Comparison of ENCODE assay signal across 37 cellular contexts in the genomic region with DNA sequence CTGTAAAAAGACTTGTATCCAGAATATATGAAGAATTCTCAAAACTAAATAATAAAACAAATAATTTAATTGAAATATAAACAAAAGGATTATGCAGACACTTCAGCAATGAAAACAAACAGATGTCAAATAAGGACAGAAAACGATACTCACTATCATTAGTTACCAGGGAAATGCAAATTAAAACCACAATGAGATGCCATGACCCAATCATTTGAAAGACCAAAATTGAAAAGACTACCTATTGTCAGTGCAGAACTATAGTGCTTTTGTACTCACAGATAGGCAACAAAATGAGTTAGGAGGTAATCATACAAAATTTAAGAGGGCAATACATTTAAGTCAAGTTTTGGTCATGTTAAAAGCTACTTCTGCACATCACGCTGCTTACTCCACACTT. TPM values are rescaled to one million over a fixed set of nuclear protein-coding genes. Genes with fewer than 3 reads are reported as not detected.
"Had no signal": no experiment of that assay in that cellular context is flagged by ENCODE, and none has a peak within 500 bp of the region (broad histone marks: within the 10 kb centered on the region; RNA-seq: fewer than 3 reads in every experiment).

No MANE protein-coding gene starts in this region.

- DNase-seq: activated CD4-positive, alpha-beta T cell treated with anti-CD3 and anti-CD28 coated beads for 48 hours; activated CD4-positive, alpha-beta T cell treated with anti-CD3 and anti-CD28 coated beads, Interleukin-2, amount 50 U/mL, for 48 hours; activated CD8-positive, alpha-beta memory T cell treated with anti-CD3 and anti-CD28 coated beads for 24 hours; activated effector memory CD4-positive, alpha-beta T cell treated with Interleukin-2 at 50 U/mL for 16 hours; activated naive CD4-positive, alpha-beta T cell treated with Interleukin-2 at 50 U/mL for 16 hours; activated naive CD8-positive, alpha-beta T cell treated with anti-CD3 and anti-CD28 coated beads for 36 hours; adrenal gland; aorta; cerebellar nuclear complex; colonic mucosa; effector CD8-positive, alpha-beta T cell; esophagus squamous epithelium; foreskin melanocyte; heart right ventricle; kidney glomerular epithelial cell; left lung; lower lobe of right lung; mesendoderm; natural killer cell; occipital lobe; stimulated activated CD4-positive, alpha-beta T cell treated with anti-CD3 and anti-CD28 coated beads, Interleukin-1b, Interleukin-23, amount 100 ng/mL, for 48 hours; stimulated activated CD4-positive, alpha-beta T cell treated with anti-CD3 and anti-CD28 coated beads, Interleukin-4, amount 100 ng/mL, for 4 hours; stimulated activated CD8-positive, alpha-beta memory T cell treated with anti-CD3 and anti-CD28 coated beads, Interleukin-4, amount 100 ng/mL, for 48 hours; stimulated activated naive CD8-positive, alpha-beta T cell treated with anti-CD3 and anti-CD28 coated beads, Interleukin-15, amount 100 ng/mL, for 72 hours; substantia nigra; upper lobe of left lung had no signal

- H3K79me2 ChIP-seq: parathyroid adenoma had no signal

- H2AFZ ChIP-seq: neural progenitor cell, parathyroid adenoma had no signal

- H3K4me3 ChIP-seq: adrenal gland, cardiac muscle cell, colonic mucosa, esophagus squamous epithelium, heart right ventricle, left lung, lower lobe of right lung, neural progenitor cell, right atrium auricular region, smooth muscle cell, upper lobe of left lung, vagina had no signal

- H3K36me3 ChIP-seq: adrenal gland, cardiac muscle cell, colonic mucosa, esophagus squamous epithelium, heart right ventricle, left lung, lower lobe of right lung, neural progenitor cell, right atrium auricular region, upper lobe of left lung, vagina had no signal

- H3K4me1 ChIP-seq: adrenal gland, colonic mucosa, esophagus squamous epithelium, heart right ventricle, left lung, lower lobe of right lung, neural progenitor cell, parathyroid adenoma, right atrium auricular region, upper lobe of left lung, vagina had no signal

- H3K27me3 ChIP-seq: adrenal gland, cardiac muscle cell, colonic mucosa, esophagus squamous epithelium, left lung, neural progenitor cell, right atrium auricular region, upper lobe of left lung, vagina had no signal

- H3K27ac ChIP-seq: adrenal gland, cardiac muscle cell, colonic mucosa, epithelial cell of prostate, esophagus squamous epithelium, heart right ventricle, left lung, lower lobe of right lung, neural progenitor cell, parathyroid adenoma, right atrium auricular region, upper lobe of left lung, vagina, VCaP had no signal

- H3K9me3 ChIP-seq: adrenal gland, colonic mucosa, esophagus squamous epithelium, heart right ventricle, left lung, lower lobe of right lung, right atrium auricular region, upper lobe of left lung, vagina had no signal

- ATAC-seq: activated CD4-positive, CD25-positive, alpha-beta regulatory T cell treated with anti-CD3 and anti-CD28 coated beads, Interleukin-2, amount 50 U/mL, for 24 hours; heart right ventricle; left lung; lower lobe of right lung; natural killer cell; stimulated activated memory B cell treated with anti-CD40 and anti-IgM and Interleukin-4, amounts not matched to agents 10 μg/mL and 1 μg/mL and 100 μg/mL, for 72 hours; stimulated activated naive CD8-positive, alpha-beta T cell treated with anti-CD3 and anti-CD28 coated beads, Interleukin-15, amount 100 ng/mL, for 72 hours had no signal

- H3K9ac ChIP-seq: neural progenitor cell, parathyroid adenoma had no signal

- H3K4me2 ChIP-seq: neural progenitor cell, smooth muscle cell had no signal

RNA-seq across cellular contexts. Expression of gene OR5K4, which starts 31.6 kb away (rescaled TPM):
- polyA plus RNA-seq: adrenal gland, aorta, cardiac muscle cell, heart right ventricle, smooth muscle cell, thymus had no signal

RNA-seq across cellular contexts. Expression of gene OR5H2, which starts 39.8 kb away (rescaled TPM):
- polyA plus RNA-seq: adrenal gland, aorta, cardiac muscle cell, heart right ventricle, smooth muscle cell, thymus had no signal

RNA-seq across cellular contexts. Expression of gene OR5H6, which starts 58.1 kb away (rescaled TPM):
- polyA plus RNA-seq: adrenal gland, aorta, cardiac muscle cell, heart right ventricle, smooth muscle cell, thymus had no signal
